Comparison of ENCODE assay signal across 34 cellular contexts in the genomic region with DNA sequence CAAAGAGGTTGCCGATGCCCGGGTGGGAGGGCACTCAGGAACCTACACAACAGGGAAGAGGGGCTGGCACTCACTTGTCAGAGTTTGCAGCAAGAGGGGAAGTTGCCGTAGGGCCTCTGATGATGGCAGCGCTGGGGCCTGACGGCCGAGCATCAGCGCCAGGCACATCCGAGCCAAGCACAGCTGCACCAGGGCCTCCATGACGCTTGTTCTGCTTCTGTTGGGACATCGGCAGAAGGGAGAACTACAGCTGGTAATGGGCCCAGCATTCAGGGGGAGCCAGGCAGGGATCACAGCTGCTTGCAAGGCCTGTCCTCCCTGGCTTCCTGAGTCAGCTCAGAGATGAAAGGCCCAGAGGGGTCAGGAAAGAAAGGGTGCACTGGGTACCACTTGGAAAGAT.
"Had no signal": no experiment of that assay in that cellular context is flagged by ENCODE, and none has a peak within 500 bp of the region (broad histone marks: within the 10 kb centered on the region; RNA-seq: fewer than 3 reads in every experiment).

No MANE protein-coding gene starts in this region.

- H3K36me3 ChIP-seq: adrenal gland, breast epithelium, cardiac muscle cell, colonic mucosa, heart right ventricle had no signal

- DNase-seq: activated CD4-positive, alpha-beta memory T cell treated with anti-CD3 and anti-CD28 coated beads for 36 hours; activated CD4-positive, alpha-beta T cell treated with anti-CD3 and anti-CD28 coated beads for 36 hours; activated CD4-positive, alpha-beta T cell treated with anti-CD3 and anti-CD28 coated beads, Interleukin-2, amount 10 ng/mL, durations not matched to agents 24 days and 14 days; activated CD4-positive, CD25-positive, alpha-beta regulatory T cell; activated CD4-positive, CD25-positive, alpha-beta regulatory T cell treated with anti-CD3 and anti-CD28 coated beads, Interleukin-2, amount 50 U/mL, for 72 hours; activated CD8-positive, alpha-beta memory T cell treated with anti-CD3 and anti-CD28 coated beads, Interleukin-2, amount 10 ng/mL, durations not matched to agents 7 days and 5 days; activated CD8-positive, alpha-beta memory T cell treated with anti-CD3 and anti-CD28 coated beads, Interleukin-2, amount 50 U/mL, for 4 hours; activated CD8-positive, alpha-beta T cell treated with anti-CD3 and anti-CD28 coated beads, Interleukin-2, amount 10 ng/mL, durations not matched to agents 7 days and 5 days; activated effector memory CD4-positive, alpha-beta T cell treated with anti-CD3 and anti-CD28 coated beads, Interleukin-2, amount 50 U/mL, for 16 hours; activated naive CD4-positive, alpha-beta T cell treated with anti-CD3 and anti-CD28 coated beads for 36 hours; activated naive CD8-positive, alpha-beta T cell treated with anti-CD3 and anti-CD28 coated beads for 36 hours; activated naive CD8-positive, alpha-beta T cell treated with anti-CD3 and anti-CD28 coated beads, Interleukin-2, amount 50 U/mL, for 24 hours; activated T-cell treated with anti-CD3 and anti-CD28 coated beads, Interleukin-2, amount 50 U/mL, for 1 hour; adrenal gland; aorta; central memory CD4-positive, alpha-beta T cell; cerebellar nuclear complex; colonic mucosa; effector CD8-positive, alpha-beta T cell; endodermal cell; foreskin fibroblast; glutamatergic neuron; heart right ventricle; T-helper 1 cell; T-helper 17 cell; T1000 had no signal

- H3K27ac ChIP-seq: adrenal gland, breast epithelium, cardiac muscle cell, colonic mucosa, heart right ventricle had no signal

- FAIRE-seq: frontal cortex had no signal

- H3K4me3 ChIP-seq: adrenal gland, breast epithelium, cardiac muscle cell, colonic mucosa, heart right ventricle had no signal

- H3K9me3 Mint-ChIP-seq: activated naive CD4-positive, alpha-beta T cell treated with anti-CD3 and anti-CD28 coated beads, Interleukin-2, amount 50 U/mL, for 24 hours; activated naive CD8-positive, alpha-beta T cell treated with anti-CD3 and anti-CD28 coated beads for 36 hours; activated naive CD8-positive, alpha-beta T cell treated with anti-CD3 and anti-CD28 coated beads, Interleukin-2, amount 50 U/mL, for 24 hours; activated T-helper 17 cell treated with anti-CD3 and anti-CD28 coated beads, Interleukin-2, amount 50 U/mL, for 72 hours had no signal

- H3K27me3 ChIP-seq: adrenal gland, cardiac muscle cell, colonic mucosa had no signal

- H3K4me1 Mint-ChIP-seq: activated CD4-positive, alpha-beta T cell treated with anti-CD3 and anti-CD28 coated beads for 36 hours; activated CD4-positive, alpha-beta T cell treated with anti-CD3 and anti-CD28 coated beads, Interleukin-2, amount 10 ng/mL, durations not matched to agents 24 days and 14 days; activated CD8-positive, alpha-beta memory T cell treated with anti-CD3 and anti-CD28 coated beads, Interleukin-2, amount 10 ng/mL, durations not matched to agents 7 days and 5 days; activated naive CD4-positive, alpha-beta T cell treated with anti-CD3 and anti-CD28 coated beads, Interleukin-2, amount 50 U/mL, for 24 hours; activated naive CD8-positive, alpha-beta T cell treated with anti-CD3 and anti-CD28 coated beads for 36 hours; activated naive CD8-positive, alpha-beta T cell treated with anti-CD3 and anti-CD28 coated beads, Interleukin-2, amount 50 U/mL, for 24 hours; activated T-helper 17 cell treated with anti-CD3 and anti-CD28 coated beads, Interleukin-2, amount 50 U/mL, for 72 hours; endodermal cell; T-helper 17 cell had no signal

- H3K36me3 Mint-ChIP-seq: activated CD4-positive, alpha-beta memory T cell treated with anti-CD3 and anti-CD28 coated beads for 36 hours; activated CD8-positive, alpha-beta memory T cell treated with anti-CD3 and anti-CD28 coated beads, Interleukin-2, amount 10 ng/mL, durations not matched to agents 7 days and 5 days; activated naive CD8-positive, alpha-beta T cell treated with anti-CD3 and anti-CD28 coated beads for 36 hours had no signal

- ATAC-seq: activated CD4-positive, alpha-beta T cell treated with anti-CD3 and anti-CD28 coated beads for 36 hours; activated CD8-positive, alpha-beta memory T cell treated with anti-CD3 and anti-CD28 coated beads, Interleukin-2, amount 10 ng/mL, durations not matched to agents 7 days and 5 days; activated CD8-positive, alpha-beta T cell treated with anti-CD3 and anti-CD28 coated beads, Interleukin-2, amount 10 ng/mL, durations not matched to agents 7 days and 5 days; activated naive CD8-positive, alpha-beta T cell treated with anti-CD3 and anti-CD28 coated beads, Interleukin-2, amount 50 U/mL, for 24 hours; activated T-helper 17 cell treated with anti-CD3 and anti-CD28 coated beads, Interleukin-2, amount 50 U/mL, for 72 hours; esophagus mucosa; heart right ventricle; T-helper 17 cell had no signal

- H3K27me3 Mint-ChIP-seq: activated CD4-positive, alpha-beta memory T cell treated with anti-CD3 and anti-CD28 coated beads for 36 hours; activated CD4-positive, alpha-beta T cell treated with anti-CD3 and anti-CD28 coated beads for 36 hours; activated CD4-positive, alpha-beta T cell treated with anti-CD3 and anti-CD28 coated beads, Interleukin-2, amount 10 ng/mL, durations not matched to agents 24 days and 14 days; activated CD8-positive, alpha-beta memory T cell treated with anti-CD3 and anti-CD28 coated beads, Interleukin-2, amount 10 ng/mL, durations not matched to agents 7 days and 5 days; activated naive CD4-positive, alpha-beta T cell treated with anti-CD3 and anti-CD28 coated beads, Interleukin-2, amount 50 U/mL, for 24 hours; activated naive CD8-positive, alpha-beta T cell treated with anti-CD3 and anti-CD28 coated beads for 36 hours; activated naive CD8-positive, alpha-beta T cell treated with anti-CD3 and anti-CD28 coated beads, Interleukin-2, amount 50 U/mL, for 24 hours; T-helper 17 cell had no signal

- H3K9me3 ChIP-seq: adrenal gland, colonic mucosa had no signal

- H3K27ac Mint-ChIP-seq: activated CD4-positive, alpha-beta memory T cell treated with anti-CD3 and anti-CD28 coated beads for 36 hours; activated CD4-positive, alpha-beta T cell treated with anti-CD3 and anti-CD28 coated beads for 36 hours; activated CD4-positive, alpha-beta T cell treated with anti-CD3 and anti-CD28 coated beads, Interleukin-2, amount 10 ng/mL, durations not matched to agents 24 days and 14 days; activated CD8-positive, alpha-beta memory T cell treated with anti-CD3 and anti-CD28 coated beads, Interleukin-2, amount 10 ng/mL, durations not matched to agents 7 days and 5 days; activated CD8-positive, alpha-beta T cell treated with anti-CD3 and anti-CD28 coated beads, Interleukin-2, amount 10 ng/mL, durations not matched to agents 7 days and 5 days; activated naive CD4-positive, alpha-beta T cell treated with anti-CD3 and anti-CD28 coated beads for 36 hours; activated naive CD4-positive, alpha-beta T cell treated with anti-CD3 and anti-CD28 coated beads, Interleukin-2, amount 50 U/mL, for 24 hours; activated naive CD8-positive, alpha-beta T cell treated with anti-CD3 and anti-CD28 coated beads for 36 hours; activated naive CD8-positive, alpha-beta T cell treated with anti-CD3 and anti-CD28 coated beads, Interleukin-2, amount 50 U/mL, for 24 hours; activated T-helper 17 cell treated with anti-CD3 and anti-CD28 coated beads, Interleukin-2, amount 50 U/mL, for 72 hours; endodermal cell; T-helper 17 cell; T-helper 2 cell treated with Interferon-gamma antibody and Interleukin-4, amounts not matched to agents 5 μg/mL and 100 μg/mL, for 36 hours had no signal

- H3K4me1 ChIP-seq: adrenal gland, breast epithelium, colonic mucosa, heart right ventricle had no signal

- H3K4me3 Mint-ChIP-seq: activated CD4-positive, alpha-beta memory T cell treated with anti-CD3 and anti-CD28 coated beads for 36 hours; activated CD4-positive, alpha-beta T cell treated with anti-CD3 and anti-CD28 coated beads for 36 hours; activated CD4-positive, alpha-beta T cell treated with anti-CD3 and anti-CD28 coated beads, Interleukin-2, amount 10 ng/mL, durations not matched to agents 24 days and 14 days; activated CD8-positive, alpha-beta memory T cell treated with anti-CD3 and anti-CD28 coated beads, Interleukin-2, amount 10 ng/mL, durations not matched to agents 7 days and 5 days; activated CD8-positive, alpha-beta T cell treated with anti-CD3 and anti-CD28 coated beads, Interleukin-2, amount 10 ng/mL, durations not matched to agents 7 days and 5 days; activated naive CD4-positive, alpha-beta T cell treated with anti-CD3 and anti-CD28 coated beads for 36 hours; activated naive CD4-positive, alpha-beta T cell treated with anti-CD3 and anti-CD28 coated beads, Interleukin-2, amount 50 U/mL, for 24 hours; activated naive CD8-positive, alpha-beta T cell treated with anti-CD3 and anti-CD28 coated beads for 36 hours; activated naive CD8-positive, alpha-beta T cell treated with anti-CD3 and anti-CD28 coated beads, Interleukin-2, amount 50 U/mL, for 24 hours; activated T-helper 17 cell treated with anti-CD3 and anti-CD28 coated beads, Interleukin-2, amount 50 U/mL, for 72 hours; brain; endodermal cell; T-helper 17 cell; T-helper 2 cell treated with Interferon-gamma antibody and Interleukin-4, amounts not matched to agents 5 μg/mL and 100 μg/mL, for 36 hours had no signal
